Comparison of ENCODE assay signal across 38 cellular contexts in genomic region chr1:213300433-213300832, GRCh38.
"Had no signal": no experiment of that assay in that cellular context is flagged by ENCODE, and none has a peak within 500 bp of the region (broad histone marks: within the 10 kb centered on the region; RNA-seq: fewer than 3 reads in every experiment).

No MANE protein-coding gene starts in this region.

- H3K27me3 Mint-ChIP-seq: activated CD4-positive, alpha-beta memory T cell treated with anti-CD3 and anti-CD28 coated beads, Interleukin-2, amount 10 ng/mL, durations not matched to agents 7 days and 5 days; activated CD4-positive, alpha-beta T cell treated with anti-CD3 and anti-CD28 coated beads for 36 hours; activated CD4-positive, alpha-beta T cell treated with anti-CD3 and anti-CD28 coated beads, Interleukin-2, amount 10 ng/mL, durations not matched to agents 7 days and 5 days; activated CD8-positive, alpha-beta memory T cell treated with anti-CD3 and anti-CD28 coated beads, Interleukin-2, amount 10 ng/mL, durations not matched to agents 7 days and 5 days; activated naive CD4-positive, alpha-beta T cell treated with anti-CD3 and anti-CD28 coated beads, Interleukin-2, amount 10 ng/mL, durations not matched to agents 7 days and 5 days; activated naive CD4-positive, alpha-beta T cell treated with anti-CD3 and anti-CD28 coated beads, Interleukin-2, amount 50 U/mL, for 24 hours; activated naive CD8-positive, alpha-beta T cell; activated naive CD8-positive, alpha-beta T cell treated with anti-CD3 and anti-CD28 coated beads, Interleukin-2, amount 50 U/mL, for 24 hours; activated T-cell treated with anti-CD3 and anti-CD28 coated beads, Interleukin-2, amount 50 U/mL, for 24 hours; brain; central memory CD8-positive, alpha-beta T cell had no signal

- H3K27ac ChIP-seq: ascending aorta, cardiac muscle cell, VCaP had no signal

- H3K4me3 Mint-ChIP-seq: activated CD4-positive, alpha-beta memory T cell treated with anti-CD3 and anti-CD28 coated beads, Interleukin-2, amount 10 ng/mL, durations not matched to agents 7 days and 5 days; activated CD4-positive, alpha-beta T cell treated with anti-CD3 and anti-CD28 coated beads for 36 hours; activated CD4-positive, alpha-beta T cell treated with anti-CD3 and anti-CD28 coated beads, Interleukin-2, amount 10 ng/mL, durations not matched to agents 7 days and 5 days; activated CD8-positive, alpha-beta memory T cell treated with anti-CD3 and anti-CD28 coated beads, Interleukin-2, amount 10 ng/mL, durations not matched to agents 7 days and 5 days; activated CD8-positive, alpha-beta T cell treated with anti-CD3 and anti-CD28 coated beads, Interleukin-2, amount 10 ng/mL, durations not matched to agents 7 days and 5 days; activated naive CD4-positive, alpha-beta T cell treated with anti-CD3 and anti-CD28 coated beads, Interleukin-2, amount 10 ng/mL, durations not matched to agents 7 days and 5 days; activated naive CD4-positive, alpha-beta T cell treated with anti-CD3 and anti-CD28 coated beads, Interleukin-2, amount 50 U/mL, for 24 hours; activated naive CD8-positive, alpha-beta T cell; activated naive CD8-positive, alpha-beta T cell treated with anti-CD3 and anti-CD28 coated beads, Interleukin-2, amount 10 ng/mL, durations not matched to agents 7 days and 5 days; activated naive CD8-positive, alpha-beta T cell treated with anti-CD3 and anti-CD28 coated beads, Interleukin-2, amount 50 U/mL, for 24 hours; activated T-cell treated with anti-CD3 and anti-CD28 coated beads, Interleukin-2, amount 50 U/mL, for 24 hours; brain; central memory CD8-positive, alpha-beta T cell; T-helper 1 cell treated with Interleukin-12 subunit alpha and Interleukin-12 subunit beta and Interleukin-4 antibody, amounts not matched to agents 30 μg/mL and 1 μg/mL, for 36 hours; T-helper 2 cell treated with Interferon-gamma antibody and Interleukin-4, amounts not matched to agents 5 μg/mL and 100 μg/mL, for 36 hours had no signal

- H3K36me3 Mint-ChIP-seq: activated CD8-positive, alpha-beta memory T cell treated with anti-CD3 and anti-CD28 coated beads, Interleukin-2, amount 10 ng/mL, durations not matched to agents 7 days and 5 days; activated naive CD4-positive, alpha-beta T cell treated with anti-CD3 and anti-CD28 coated beads, Interleukin-2, amount 10 ng/mL, durations not matched to agents 7 days and 5 days; activated naive CD8-positive, alpha-beta T cell treated with anti-CD3 and anti-CD28 coated beads, Interleukin-2, amount 10 ng/mL, durations not matched to agents 7 days and 5 days; brain had no signal

- H3K4me1 Mint-ChIP-seq: activated CD4-positive, alpha-beta memory T cell treated with anti-CD3 and anti-CD28 coated beads, Interleukin-2, amount 10 ng/mL, durations not matched to agents 7 days and 5 days; activated CD4-positive, alpha-beta T cell treated with anti-CD3 and anti-CD28 coated beads for 36 hours; activated CD4-positive, alpha-beta T cell treated with anti-CD3 and anti-CD28 coated beads, Interleukin-2, amount 10 ng/mL, durations not matched to agents 7 days and 5 days; activated CD8-positive, alpha-beta memory T cell treated with anti-CD3 and anti-CD28 coated beads, Interleukin-2, amount 10 ng/mL, durations not matched to agents 7 days and 5 days; activated naive CD4-positive, alpha-beta T cell treated with anti-CD3 and anti-CD28 coated beads, Interleukin-2, amount 10 ng/mL, durations not matched to agents 7 days and 5 days; activated naive CD4-positive, alpha-beta T cell treated with anti-CD3 and anti-CD28 coated beads, Interleukin-2, amount 50 U/mL, for 24 hours; activated naive CD8-positive, alpha-beta T cell treated with anti-CD3 and anti-CD28 coated beads, Interleukin-2, amount 10 ng/mL, durations not matched to agents 7 days and 5 days; activated naive CD8-positive, alpha-beta T cell treated with anti-CD3 and anti-CD28 coated beads, Interleukin-2, amount 50 U/mL, for 24 hours; central memory CD8-positive, alpha-beta T cell had no signal

- H3K4me3 ChIP-seq: ascending aorta, cardiac muscle cell had no signal

- FAIRE-seq: bronchial epithelial cell, TTC549 had no signal

- H3K36me3 ChIP-seq: ascending aorta, cardiac muscle cell had no signal

- DNase-seq: activated CD4-positive, alpha-beta memory T cell treated with anti-CD3 and anti-CD28 coated beads, Interleukin-2, amount 10 ng/mL, durations not matched to agents 7 days and 5 days; activated CD4-positive, alpha-beta T cell treated with anti-CD3 and anti-CD28 coated beads for 1 hour; activated CD4-positive, alpha-beta T cell treated with anti-CD3 and anti-CD28 coated beads for 36 hours; activated CD4-positive, alpha-beta T cell treated with anti-CD3 and anti-CD28 coated beads for 48 hours; activated CD4-positive, alpha-beta T cell treated with anti-CD3 and anti-CD28 coated beads, Interleukin-2, amount 10 ng/mL, durations not matched to agents 7 days and 5 days; activated CD4-positive, alpha-beta T cell treated with anti-CD3 and anti-CD28 coated beads, Interleukin-2, amount 50 U/mL, for 48 hours; activated CD4-positive, CD25-positive, alpha-beta regulatory T cell; activated CD8-positive, alpha-beta memory T cell treated with anti-CD3 and anti-CD28 coated beads for 24 hours; activated CD8-positive, alpha-beta memory T cell treated with anti-CD3 and anti-CD28 coated beads, Interleukin-2, amount 10 ng/mL, durations not matched to agents 7 days and 5 days; activated CD8-positive, alpha-beta memory T cell treated with anti-CD3 and anti-CD28 coated beads, Interleukin-2, amount 50 U/mL, for 48 hours; activated CD8-positive, alpha-beta T cell treated with anti-CD3 and anti-CD28 coated beads, Interleukin-2, amount 10 ng/mL, durations not matched to agents 7 days and 5 days; activated effector memory CD4-positive, alpha-beta T cell treated with Interleukin-2 at 50 U/mL for 16 hours; activated gamma-delta T cell; activated naive CD4-positive, alpha-beta T cell treated with anti-CD3 and anti-CD28 coated beads, Interleukin-2, amount 10 ng/mL, durations not matched to agents 7 days and 5 days; activated naive CD4-positive, alpha-beta T cell treated with Interleukin-2 at 50 U/mL for 16 hours; activated naive CD8-positive, alpha-beta T cell treated with anti-CD3 and anti-CD28 coated beads, Interleukin-2, amount 10 ng/mL, durations not matched to agents 7 days and 5 days; activated naive CD8-positive, alpha-beta T cell treated with anti-CD3 and anti-CD28 coated beads, Interleukin-2, amount 50 U/mL, for 24 hours; activated T-cell treated with anti-CD3 and anti-CD28 coated beads, Interleukin-2, amount 50 U/mL, for 24 hours; activated T-cell treated with anti-CD3 and anti-CD28 coated beads, Interleukin-2, amount 50 U/mL, for 48 hours; amygdala; anterior cingulate cortex; caudate nucleus; cerebellar nuclear complex; T-helper 2 cell; T-helper 9 cell had no signal

- H3K4me1 ChIP-seq: ascending aorta had no signal

- H3K27ac Mint-ChIP-seq: activated CD4-positive, alpha-beta memory T cell treated with anti-CD3 and anti-CD28 coated beads, Interleukin-2, amount 10 ng/mL, durations not matched to agents 7 days and 5 days; activated CD4-positive, alpha-beta T cell treated with anti-CD3 and anti-CD28 coated beads for 36 hours; activated CD4-positive, alpha-beta T cell treated with anti-CD3 and anti-CD28 coated beads, Interleukin-2, amount 10 ng/mL, durations not matched to agents 7 days and 5 days; activated CD8-positive, alpha-beta memory T cell treated with anti-CD3 and anti-CD28 coated beads, Interleukin-2, amount 10 ng/mL, durations not matched to agents 7 days and 5 days; activated CD8-positive, alpha-beta T cell treated with anti-CD3 and anti-CD28 coated beads, Interleukin-2, amount 10 ng/mL, durations not matched to agents 7 days and 5 days; activated naive CD4-positive, alpha-beta T cell treated with anti-CD3 and anti-CD28 coated beads, Interleukin-2, amount 10 ng/mL, durations not matched to agents 7 days and 5 days; activated naive CD4-positive, alpha-beta T cell treated with anti-CD3 and anti-CD28 coated beads, Interleukin-2, amount 50 U/mL, for 24 hours; activated naive CD8-positive, alpha-beta T cell; activated naive CD8-positive, alpha-beta T cell treated with anti-CD3 and anti-CD28 coated beads, Interleukin-2, amount 10 ng/mL, durations not matched to agents 7 days and 5 days; activated naive CD8-positive, alpha-beta T cell treated with anti-CD3 and anti-CD28 coated beads, Interleukin-2, amount 50 U/mL, for 24 hours; activated T-cell treated with anti-CD3 and anti-CD28 coated beads, Interleukin-2, amount 50 U/mL, for 24 hours; activated T-helper 2 cell treated with anti-CD3 and anti-CD28 coated beads, Interferon-gamma antibody, Interleukin-2, Interleukin-4, amounts not matched to agents 10 μg/mL and 5 μg/mL and 100 μg/mL, durations not matched to agents 14 hours and 24 hours and 36 hours; brain; T-helper 1 cell treated with Interleukin-12 subunit alpha and Interleukin-12 subunit beta and Interleukin-4 antibody, amounts not matched to agents 30 μg/mL and 1 μg/mL, for 36 hours; T-helper 2 cell treated with Interferon-gamma antibody and Interleukin-4, amounts not matched to agents 5 μg/mL and 100 μg/mL, for 36 hours had no signal

- ATAC-seq: activated CD4-positive, alpha-beta T cell treated with anti-CD3 and anti-CD28 coated beads for 36 hours; activated CD4-positive, CD25-positive, alpha-beta regulatory T cell treated with anti-CD3 and anti-CD28 coated beads, Interleukin-2, amount 50 U/mL, for 24 hours; activated CD8-positive, alpha-beta memory T cell treated with anti-CD3 and anti-CD28 coated beads, Interleukin-2, amount 10 ng/mL, durations not matched to agents 7 days and 5 days; activated CD8-positive, alpha-beta T cell treated with anti-CD3 and anti-CD28 coated beads, Interleukin-2, amount 10 ng/mL, durations not matched to agents 7 days and 5 days; activated naive CD8-positive, alpha-beta T cell treated with anti-CD3 and anti-CD28 coated beads, Interleukin-2, amount 50 U/mL, for 24 hours had no signal

- H3K27me3 ChIP-seq: ascending aorta, cardiac muscle cell had no signal
